Comparison of ENCODE assay signal across 1 cellular context in genomic region chr16:46687486-46687885, GRCh38.
TF ChIP-seq lines count a peak whose summit lies in the region.

No MANE protein-coding gene starts in this region.

TF ChIP-seq in GM12878, 131 proteins besides CTCF, POLR2A, EP300 and RAD21:
- TF ChIP-seq, protein P1, sequence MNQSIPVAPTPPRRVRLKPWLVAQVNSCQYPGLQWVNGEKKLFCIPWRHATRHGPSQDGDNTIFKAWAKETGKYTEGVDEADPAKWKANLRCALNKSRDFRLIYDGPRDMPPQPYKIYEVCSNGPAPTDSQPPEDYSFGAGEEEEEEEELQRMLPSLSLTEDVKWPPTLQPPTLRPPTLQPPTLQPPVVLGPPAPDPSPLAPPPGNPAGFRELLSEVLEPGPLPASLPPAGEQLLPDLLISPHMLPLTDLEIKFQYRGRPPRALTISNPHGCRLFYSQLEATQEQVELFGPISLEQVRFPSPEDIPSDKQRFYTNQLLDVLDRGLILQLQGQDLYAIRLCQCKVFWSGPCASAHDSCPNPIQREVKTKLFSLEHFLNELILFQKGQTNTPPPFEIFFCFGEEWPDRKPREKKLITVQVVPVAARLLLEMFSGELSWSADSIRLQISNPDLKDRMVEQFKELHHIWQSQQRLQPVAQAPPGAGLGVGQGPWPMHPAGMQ (IDR thresholded peaks at IDR 0.05; ENCODE audit: borderline replicate concordance) = no peak
- TF ChIP-seq ASH2L (IDR thresholded peaks at IDR 0.05; ENCODE audit: borderline replicate concordance, low read depth) (no peak), KDM1A (IDR thresholded peaks at IDR 0.05; ENCODE audit: borderline replicate concordance) (no peak), RCOR1 (conservative IDR thresholded peaks at IDR 0.05; ENCODE audit: low read depth, low read length) (no peak), SMARCA5 (IDR thresholded peaks at IDR 0.05) (no peak), SKIL (IDR thresholded peaks at IDR 0.05; ENCODE audit: low read depth, poor library complexity, severe bottlenecking) (no peak), ZNF592 (IDR thresholded peaks at IDR 0.05) (no peak), POU2F2 (IDR thresholded peaks at IDR 0.05; ENCODE audit: borderline replicate concordance, low read depth, low read length) (no peak), ZNF217 (IDR thresholded peaks at IDR 0.05) (no peak)
- TF ChIP-seq, protein P2, sequence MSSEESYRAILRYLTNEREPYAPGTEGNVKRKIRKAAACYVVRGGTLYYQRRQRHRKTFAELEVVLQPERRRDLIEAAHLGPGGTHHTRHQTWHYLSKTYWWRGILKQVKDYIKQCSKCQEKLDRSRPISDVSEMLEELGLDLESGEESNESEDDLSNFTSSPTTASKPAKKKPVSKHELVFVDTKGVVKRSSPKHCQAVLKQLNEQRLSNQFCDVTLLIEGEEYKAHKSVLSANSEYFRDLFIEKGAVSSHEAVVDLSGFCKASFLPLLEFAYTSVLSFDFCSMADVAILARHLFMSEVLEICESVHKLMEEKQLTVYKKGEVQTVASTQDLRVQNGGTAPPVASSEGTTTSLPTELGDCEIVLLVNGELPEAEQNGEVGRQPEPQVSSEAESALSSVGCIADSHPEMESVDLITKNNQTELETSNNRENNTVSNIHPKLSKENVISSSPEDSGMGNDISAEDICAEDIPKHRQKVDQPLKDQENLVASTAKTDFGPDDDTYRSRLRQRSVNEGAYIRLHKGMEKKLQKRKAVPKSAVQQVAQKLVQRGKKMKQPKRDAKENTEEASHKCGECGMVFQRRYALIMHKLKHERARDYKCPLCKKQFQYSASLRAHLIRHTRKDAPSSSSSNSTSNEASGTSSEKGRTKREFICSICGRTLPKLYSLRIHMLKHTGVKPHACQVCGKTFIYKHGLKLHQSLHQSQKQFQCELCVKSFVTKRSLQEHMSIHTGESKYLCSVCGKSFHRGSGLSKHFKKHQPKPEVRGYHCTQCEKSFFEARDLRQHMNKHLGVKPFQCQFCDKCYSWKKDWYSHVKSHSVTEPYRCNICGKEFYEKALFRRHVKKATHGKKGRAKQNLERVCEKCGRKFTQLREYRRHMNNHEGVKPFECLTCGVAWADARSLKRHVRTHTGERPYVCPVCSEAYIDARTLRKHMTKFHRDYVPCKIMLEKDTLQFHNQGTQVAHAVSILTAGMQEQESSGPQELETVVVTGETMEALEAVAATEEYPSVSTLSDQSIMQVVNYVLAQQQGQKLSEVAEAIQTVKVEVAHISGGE (CRISPR knock-in tag; IDR thresholded peaks at IDR 0.05) = no peak
- TF ChIP-seq, protein P3, sequence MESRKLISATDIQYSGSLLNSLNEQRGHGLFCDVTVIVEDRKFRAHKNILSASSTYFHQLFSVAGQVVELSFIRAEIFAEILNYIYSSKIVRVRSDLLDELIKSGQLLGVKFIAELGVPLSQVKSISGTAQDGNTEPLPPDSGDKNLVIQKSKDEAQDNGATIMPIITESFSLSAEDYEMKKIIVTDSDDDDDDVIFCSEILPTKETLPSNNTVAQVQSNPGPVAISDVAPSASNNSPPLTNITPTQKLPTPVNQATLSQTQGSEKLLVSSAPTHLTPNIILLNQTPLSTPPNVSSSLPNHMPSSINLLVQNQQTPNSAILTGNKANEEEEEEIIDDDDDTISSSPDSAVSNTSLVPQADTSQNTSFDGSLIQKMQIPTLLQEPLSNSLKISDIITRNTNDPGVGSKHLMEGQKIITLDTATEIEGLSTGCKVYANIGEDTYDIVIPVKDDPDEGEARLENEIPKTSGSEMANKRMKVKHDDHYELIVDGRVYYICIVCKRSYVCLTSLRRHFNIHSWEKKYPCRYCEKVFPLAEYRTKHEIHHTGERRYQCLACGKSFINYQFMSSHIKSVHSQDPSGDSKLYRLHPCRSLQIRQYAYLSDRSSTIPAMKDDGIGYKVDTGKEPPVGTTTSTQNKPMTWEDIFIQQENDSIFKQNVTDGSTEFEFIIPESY (IDR thresholded peaks at IDR 0.05) = no peak
